24 cellular contexts compared by ENCODE assay signal in genomic region chr5:138128344-138128743, GRCh38. TPM values are rescaled to one million over a fixed set of nuclear protein-coding genes. Genes with fewer than 3 reads are reported as not detected.
"Had no signal": no experiment of that assay in that cellular context is flagged by ENCODE, and none has a peak within 500 bp of the region (broad histone marks: within the 10 kb centered on the region; RNA-seq: fewer than 3 reads in every experiment).

No MANE protein-coding gene starts in this region.

- DNase-seq: colonic mucosa; effector CD4-positive, alpha-beta T cell; endodermal cell; foreskin melanocyte; heart left ventricle; hippocampal formation; left colon; mammary epithelial cell; mucosa of descending colon; naive thymus-derived CD8-positive, alpha-beta T cell; stimulated activated CD4-positive, alpha-beta T cell treated with anti-CD3 and anti-CD28 coated beads, Interleukin-2, amount 100 ng/mL, for 48 hours; stimulated activated naive CD4-positive, alpha-beta T cell treated with Interleukin-2 at 50 U/mL for 16 hours; trophoblast cell had no signal

- H3K4me3 Mint-ChIP-seq: endodermal cell; naive thymus-derived CD8-positive, alpha-beta T cell; neural crest cell had no signal

- H3K9me3 Mint-ChIP-seq: endodermal cell; naive thymus-derived CD8-positive, alpha-beta T cell; neural crest cell had no signal

- H3K36me3 Mint-ChIP-seq: naive thymus-derived CD8-positive, alpha-beta T cell had no signal

- H3K27ac Mint-ChIP-seq: endodermal cell; naive thymus-derived CD8-positive, alpha-beta T cell had no signal

- H3K4me1 Mint-ChIP-seq: neural crest cell had no signal

RNA-seq across cellular contexts. Expression of gene NME5, which starts 10.9 kb away (rescaled TPM):
- total RNA-seq: colonic mucosa; naive thymus-derived CD8-positive, alpha-beta T cell had no signal
- polyA plus RNA-seq: naive thymus-derived CD8-positive, alpha-beta T cell had no signal

RNA-seq across cellular contexts. Expression of gene WNT8A, which starts 44.5 kb away (rescaled TPM):
- total RNA-seq: colonic mucosa; dermis microvascular lymphatic vessel endothelial cell; heart left ventricle; kidney epithelial cell; left colon; liver; mammary epithelial cell; mesenteric fat pad; mucosa of descending colon; naive thymus-derived CD8-positive, alpha-beta T cell; neural crest cell; osteocyte; posterior vena cava; right atrium auricular region; smooth muscle cell; urinary bladder had no signal
- polyA plus RNA-seq: esophagus; heart left ventricle; liver; mammary epithelial cell; naive thymus-derived CD8-positive, alpha-beta T cell; smooth muscle cell; urinary bladder had no signal

RNA-seq across cellular contexts. Expression of gene KIF20A, which starts 50.6 kb away (rescaled TPM):
- total RNA-seq: mesenteric fat pad; naive thymus-derived CD8-positive, alpha-beta T cell had no signal
- polyA plus RNA-seq: naive thymus-derived CD8-positive, alpha-beta T cell had no signal
